ENCODE assay signal across 1 cellular context in genomic region chr17:57032343-57032742, GRCh38.
TF ChIP-seq lines count a peak whose summit lies in the region.

No MANE protein-coding gene starts in this region.

TF ChIP-seq in WTC11, 78 proteins besides CTCF, POLR2A, EP300 and RAD21:
- TF ChIP-seq, protein P1, sequence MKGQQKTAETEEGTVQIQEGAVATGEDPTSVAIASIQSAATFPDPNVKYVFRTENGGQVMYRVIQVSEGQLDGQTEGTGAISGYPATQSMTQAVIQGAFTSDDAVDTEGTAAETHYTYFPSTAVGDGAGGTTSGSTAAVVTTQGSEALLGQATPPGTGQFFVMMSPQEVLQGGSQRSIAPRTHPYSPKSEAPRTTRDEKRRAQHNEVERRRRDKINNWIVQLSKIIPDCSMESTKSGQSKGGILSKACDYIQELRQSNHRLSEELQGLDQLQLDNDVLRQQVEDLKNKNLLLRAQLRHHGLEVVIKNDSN (CRISPR knock-in tag; IDR thresholded peaks at IDR 0.05) = peak; percentile 70
- TF ChIP-seq USF2 (CRISPR knock-in tag; IDR thresholded peaks at IDR 0.05) = peak; percentile 76
- no peak for TF ChIP-seq OVOL2 (CRISPR knock-in tag; IDR thresholded peaks at IDR 0.05; ENCODE audit: borderline replicate concordance)
- TF ChIP-seq SMAD3 (CRISPR knock-in tag; IDR thresholded peaks at IDR 0.05; ENCODE audit: borderline replicate concordance) = no peak
